ENCODE assay signal across 2 cellular contexts in the genomic region with DNA sequence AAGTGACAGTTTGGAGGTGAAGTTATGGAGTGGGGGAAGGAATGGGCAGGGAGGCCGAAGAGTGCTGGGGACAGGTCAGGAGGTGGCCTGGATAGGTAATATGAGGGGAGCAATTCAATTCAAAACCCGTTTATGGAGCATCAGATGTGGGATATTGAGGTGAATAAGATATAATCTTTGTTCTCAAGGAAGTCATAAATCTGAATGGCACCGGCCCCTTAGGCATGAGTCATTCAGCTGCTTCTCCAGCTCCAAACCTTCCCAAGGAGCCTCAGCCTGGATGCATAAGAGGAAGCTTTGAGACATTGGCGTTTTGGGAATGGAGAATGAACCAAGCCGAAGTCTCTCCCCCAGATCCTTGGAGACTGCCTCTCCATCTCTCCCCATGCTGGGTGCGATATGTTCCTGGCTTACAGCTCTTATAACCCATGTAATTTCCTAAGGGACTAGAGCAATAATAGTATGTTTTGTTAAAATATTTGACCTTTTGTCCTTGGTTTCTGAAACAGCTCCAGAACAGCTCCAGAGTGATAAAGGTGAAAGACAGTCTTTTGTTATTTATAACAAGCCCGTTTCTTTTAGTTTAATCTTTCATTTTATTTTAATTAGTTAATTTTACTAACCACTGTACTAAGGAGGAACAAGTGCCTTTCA.
A peak's percentile ranks its signal among the peaks of the same experiment; 100 is the strongest.
TF ChIP-seq lines count a peak whose summit lies in the region.

No MANE protein-coding gene starts in this region.

TF ChIP-seq in GM23338, 12 proteins besides CTCF, POLR2A, EP300 and RAD21:
- TF ChIP-seq, protein P1, sequence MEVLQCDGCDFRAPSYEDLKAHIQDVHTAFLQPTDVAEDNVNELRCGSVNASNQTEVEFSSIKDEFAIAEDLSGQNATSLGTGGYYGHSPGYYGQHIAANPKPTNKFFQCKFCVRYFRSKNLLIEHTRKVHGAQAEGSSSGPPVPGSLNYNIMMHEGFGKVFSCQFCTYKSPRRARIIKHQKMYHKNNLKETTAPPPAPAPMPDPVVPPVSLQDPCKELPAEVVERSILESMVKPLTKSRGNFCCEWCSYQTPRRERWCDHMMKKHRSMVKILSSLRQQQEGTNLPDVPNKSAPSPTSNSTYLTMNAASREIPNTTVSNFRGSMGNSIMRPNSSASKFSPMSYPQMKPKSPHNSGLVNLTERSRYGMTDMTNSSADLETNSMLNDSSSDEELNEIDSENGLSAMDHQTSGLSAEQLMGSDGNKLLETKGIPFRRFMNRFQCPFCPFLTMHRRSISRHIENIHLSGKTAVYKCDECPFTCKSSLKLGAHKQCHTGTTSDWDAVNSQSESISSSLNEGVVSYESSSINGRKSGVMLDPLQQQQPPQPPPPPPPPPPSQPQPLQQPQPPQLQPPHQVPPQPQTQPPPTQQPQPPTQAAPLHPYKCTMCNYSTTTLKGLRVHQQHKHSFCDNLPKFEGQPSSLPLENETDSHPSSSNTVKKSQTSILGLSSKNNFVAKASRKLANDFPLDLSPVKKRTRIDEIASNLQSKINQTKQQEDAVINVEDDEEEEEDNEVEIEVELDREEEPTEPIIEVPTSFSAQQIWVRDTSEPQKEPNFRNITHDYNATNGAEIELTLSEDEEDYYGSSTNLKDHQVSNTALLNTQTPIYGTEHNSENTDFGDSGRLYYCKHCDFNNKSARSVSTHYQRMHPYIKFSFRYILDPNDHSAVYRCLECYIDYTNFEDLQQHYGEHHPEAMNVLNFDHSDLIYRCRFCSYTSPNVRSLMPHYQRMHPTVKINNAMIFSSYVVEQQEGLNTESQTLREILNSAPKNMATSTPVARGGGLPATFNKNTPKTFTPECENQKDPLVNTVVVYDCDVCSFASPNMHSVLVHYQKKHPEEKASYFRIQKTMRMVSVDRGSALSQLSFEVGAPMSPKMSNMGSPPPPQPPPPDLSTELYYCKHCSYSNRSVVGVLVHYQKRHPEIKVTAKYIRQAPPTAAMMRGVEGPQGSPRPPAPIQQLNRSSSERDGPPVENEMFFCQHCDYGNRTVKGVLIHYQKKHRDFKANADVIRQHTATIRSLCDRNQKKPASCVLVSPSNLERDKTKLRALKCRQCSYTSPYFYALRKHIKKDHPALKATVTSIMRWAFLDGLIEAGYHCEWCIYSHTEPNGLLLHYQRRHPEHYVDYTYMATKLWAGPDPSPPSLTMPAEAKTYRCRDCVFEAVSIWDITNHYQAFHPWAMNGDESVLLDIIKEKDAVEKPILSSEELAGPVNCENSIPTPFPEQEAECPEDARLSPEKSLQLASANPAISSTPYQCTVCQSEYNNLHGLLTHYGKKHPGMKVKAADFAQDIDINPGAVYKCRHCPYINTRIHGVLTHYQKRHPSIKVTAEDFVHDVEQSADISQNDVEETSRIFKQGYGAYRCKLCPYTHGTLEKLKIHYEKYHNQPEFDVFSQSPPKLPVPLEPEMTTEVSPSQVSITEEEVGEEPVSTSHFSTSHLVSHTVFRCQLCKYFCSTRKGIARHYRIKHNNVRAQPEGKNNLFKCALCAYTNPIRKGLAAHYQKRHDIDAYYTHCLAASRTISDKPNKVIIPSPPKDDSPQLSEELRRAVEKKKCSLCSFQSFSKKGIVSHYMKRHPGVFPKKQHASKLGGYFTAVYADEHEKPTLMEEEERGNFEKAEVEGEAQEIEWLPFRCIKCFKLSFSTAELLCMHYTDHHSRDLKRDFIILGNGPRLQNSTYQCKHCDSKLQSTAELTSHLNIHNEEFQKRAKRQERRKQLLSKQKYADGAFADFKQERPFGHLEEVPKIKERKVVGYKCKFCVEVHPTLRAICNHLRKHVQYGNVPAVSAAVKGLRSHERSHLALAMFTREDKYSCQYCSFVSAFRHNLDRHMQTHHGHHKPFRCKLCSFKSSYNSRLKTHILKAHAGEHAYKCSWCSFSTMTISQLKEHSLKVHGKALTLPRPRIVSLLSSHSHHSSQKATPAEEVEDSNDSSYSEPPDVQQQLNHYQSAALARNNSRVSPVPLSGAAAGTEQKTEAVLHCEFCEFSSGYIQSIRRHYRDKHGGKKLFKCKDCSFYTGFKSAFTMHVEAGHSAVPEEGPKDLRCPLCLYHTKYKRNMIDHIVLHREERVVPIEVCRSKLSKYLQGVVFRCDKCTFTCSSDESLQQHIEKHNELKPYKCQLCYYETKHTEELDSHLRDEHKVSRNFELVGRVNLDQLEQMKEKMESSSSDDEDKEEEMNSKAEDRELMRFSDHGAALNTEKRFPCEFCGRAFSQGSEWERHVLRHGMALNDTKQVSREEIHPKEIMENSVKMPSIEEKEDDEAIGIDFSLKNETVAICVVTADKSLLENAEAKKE (CRISPR knock-in tag; IDR thresholded peaks at IDR 0.05) = no peak
- TF ChIP-seq EZH2 (IDR thresholded peaks at IDR 0.05; ENCODE audit: low read depth, unreplicated experiment) = no peak
- TF ChIP-seq CREB1 (CRISPR knock-in tag; IDR thresholded peaks at IDR 0.05; ENCODE audit: low read depth) = no peak
- TF ChIP-seq STAT1 (IDR thresholded peaks at IDR 0.05; ENCODE audit: unreplicated experiment) = no peak
TF ChIP-seq in GM23338: peak in this region for 0.

TF ChIP-seq in SK-N-SH, 30 proteins besides CTCF, POLR2A, EP300 and RAD21 (continued from another document):
- TF ChIP-seq SIN3A (IDR thresholded peaks at IDR 0.05; ENCODE audit: borderline replicate concordance, low read depth, low read length) (peak; percentile 72; the same call in 1 of the 2 replicates), GABPA (IDR thresholded peaks at IDR 0.05; ENCODE audit: low read depth) (no peak), TCF12 (IDR thresholded peaks at IDR 0.05) (peak; percentile 66; the same call in 1 of the 2 replicates), NFIC (IDR thresholded peaks at IDR 0.05; ENCODE audit: borderline replicate concordance) (peak; percentile 47; the same call in 1 of the 2 replicates), EZH2phosphoT487 (IDR thresholded peaks at IDR 0.05; ENCODE audit: borderline replicate concordance, low read depth) (no peak), RXRA (IDR thresholded peaks at IDR 0.05; ENCODE audit: borderline replicate concordance, low read depth) (no peak), FOXJ3 (CRISPR knock-in tag; IDR thresholded peaks at IDR 0.05) (no peak), GATA2 (CRISPR knock-in tag; IDR thresholded peaks at IDR 0.05) (no peak), JUND (IDR thresholded peaks at IDR 0.05) (peak; percentile 86), FOSL2 (IDR thresholded peaks at IDR 0.05; ENCODE audit: borderline replicate concordance, low read depth) (peak; percentile 87), POLR2AphosphoS5 (IDR thresholded peaks at IDR 0.05; ENCODE audit: low read depth, low read length) (0 out of 2 replicates have a peak, but pooled peaks have one; percentile 31), SMC3 (IDR thresholded peaks at IDR 0.05; ENCODE audit: low read depth, low read length) (no peak), MXI1 (IDR thresholded peaks at IDR 0.05; ENCODE audit: low read depth, low read length) (no peak)
- TF ChIP-seq, protein P2, sequence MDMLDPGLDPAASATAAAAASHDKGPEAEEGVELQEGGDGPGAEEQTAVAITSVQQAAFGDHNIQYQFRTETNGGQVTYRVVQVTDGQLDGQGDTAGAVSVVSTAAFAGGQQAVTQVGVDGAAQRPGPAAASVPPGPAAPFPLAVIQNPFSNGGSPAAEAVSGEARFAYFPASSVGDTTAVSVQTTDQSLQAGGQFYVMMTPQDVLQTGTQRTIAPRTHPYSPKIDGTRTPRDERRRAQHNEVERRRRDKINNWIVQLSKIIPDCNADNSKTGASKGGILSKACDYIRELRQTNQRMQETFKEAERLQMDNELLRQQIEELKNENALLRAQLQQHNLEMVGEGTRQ (IDR thresholded peaks at IDR 0.05; ENCODE audit: borderline replicate concordance, low read depth, low read length) = no peak
- TF ChIP-seq, protein P3, sequence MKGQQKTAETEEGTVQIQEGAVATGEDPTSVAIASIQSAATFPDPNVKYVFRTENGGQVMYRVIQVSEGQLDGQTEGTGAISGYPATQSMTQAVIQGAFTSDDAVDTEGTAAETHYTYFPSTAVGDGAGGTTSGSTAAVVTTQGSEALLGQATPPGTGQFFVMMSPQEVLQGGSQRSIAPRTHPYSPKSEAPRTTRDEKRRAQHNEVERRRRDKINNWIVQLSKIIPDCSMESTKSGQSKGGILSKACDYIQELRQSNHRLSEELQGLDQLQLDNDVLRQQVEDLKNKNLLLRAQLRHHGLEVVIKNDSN (IDR thresholded peaks at IDR 0.05; ENCODE audit: borderline replicate concordance, low read depth) = no peak
- TF ChIP-seq, protein P4, sequence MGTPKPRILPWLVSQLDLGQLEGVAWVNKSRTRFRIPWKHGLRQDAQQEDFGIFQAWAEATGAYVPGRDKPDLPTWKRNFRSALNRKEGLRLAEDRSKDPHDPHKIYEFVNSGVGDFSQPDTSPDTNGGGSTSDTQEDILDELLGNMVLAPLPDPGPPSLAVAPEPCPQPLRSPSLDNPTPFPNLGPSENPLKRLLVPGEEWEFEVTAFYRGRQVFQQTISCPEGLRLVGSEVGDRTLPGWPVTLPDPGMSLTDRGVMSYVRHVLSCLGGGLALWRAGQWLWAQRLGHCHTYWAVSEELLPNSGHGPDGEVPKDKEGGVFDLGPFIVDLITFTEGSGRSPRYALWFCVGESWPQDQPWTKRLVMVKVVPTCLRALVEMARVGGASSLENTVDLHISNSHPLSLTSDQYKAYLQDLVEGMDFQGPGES (IDR thresholded peaks at IDR 0.05; ENCODE audit: low read depth, low read length) = no peak
- TF ChIP-seq, protein P5, sequence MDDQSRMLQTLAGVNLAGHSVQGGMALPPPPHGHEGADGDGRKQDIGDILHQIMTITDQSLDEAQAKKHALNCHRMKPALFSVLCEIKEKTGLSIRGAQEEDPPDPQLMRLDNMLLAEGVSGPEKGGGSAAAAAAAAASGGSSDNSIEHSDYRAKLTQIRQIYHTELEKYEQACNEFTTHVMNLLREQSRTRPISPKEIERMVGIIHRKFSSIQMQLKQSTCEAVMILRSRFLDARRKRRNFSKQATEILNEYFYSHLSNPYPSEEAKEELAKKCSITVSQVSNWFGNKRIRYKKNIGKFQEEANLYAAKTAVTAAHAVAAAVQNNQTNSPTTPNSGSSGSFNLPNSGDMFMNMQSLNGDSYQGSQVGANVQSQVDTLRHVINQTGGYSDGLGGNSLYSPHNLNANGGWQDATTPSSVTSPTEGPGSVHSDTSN (IDR thresholded peaks at IDR 0.05) = peak; percentile 95
- TF ChIP-seq, protein P6, sequence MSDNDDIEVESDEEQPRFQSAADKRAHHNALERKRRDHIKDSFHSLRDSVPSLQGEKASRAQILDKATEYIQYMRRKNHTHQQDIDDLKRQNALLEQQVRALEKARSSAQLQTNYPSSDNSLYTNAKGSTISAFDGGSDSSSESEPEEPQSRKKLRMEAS (IDR thresholded peaks at IDR 0.05; ENCODE audit: low read depth) = 0 out of 2 replicates have a peak, but pooled peaks have one; percentile 23
